In genomic region chr19:49807888-49808675, GRCh38 we compare ENCODE assay signal across 9 cellular contexts. TPM values are rescaled to one million over a fixed set of nuclear protein-coding genes. Genes with fewer than 3 reads are reported as not detected.
A peak's percentile ranks its signal among the peaks of the same experiment; 100 is the strongest.
DNase-seq lines count a peak whose midpoint lies in the region; ATAC-seq and TF ChIP-seq lines count a peak whose summit lies in the region.
"Had no signal": no experiment of that assay in that cellular context is flagged by ENCODE, and none has a peak within 500 bp of the region (broad histone marks: within the 10 kb centered on the region; RNA-seq: fewer than 3 reads in every experiment).

No MANE protein-coding gene starts in this region.

- H3K4me3 ChIP-seq in left lung = peak overlapping the region in 1 of 2 donors; percentile 76
- no peak overlapping the region for H3K4me3 ChIP-seq in thyroid gland (replicated peaks in 1 of 3)

- H3K36me3 Mint-ChIP-seq in activated T-cell treated with anti-CD3 and anti-CD28 coated beads, Interleukin-2, amount 50 U/mL, for 24 hours (ENCODE audit: low read depth) = peaks cover 45% of the 10 kb centered on the region
- peaks cover 13% of the 10 kb centered on the region for H3K36me3 Mint-ChIP-seq in activated naive CD8-positive, alpha-beta T cell treated with anti-CD3 and anti-CD28 coated beads, Interleukin-2, amount 50 U/mL, for 24 hours (ENCODE audit: low read depth)

- peak overlapping the region; percentile 23 for H3K4me3 Mint-ChIP-seq in activated T-cell treated with anti-CD3 and anti-CD28 coated beads, Interleukin-2, amount 50 U/mL, for 24 hours
- peak overlapping the region; percentile 78 for H3K4me3 Mint-ChIP-seq in activated naive CD8-positive, alpha-beta T cell treated with anti-CD3 and anti-CD28 coated beads, Interleukin-2, amount 50 U/mL, for 24 hours

- H3K27ac ChIP-seq in left lung (peak overlapping the region; percentile 79 to 83), thyroid gland (peak overlapping the region in 2 of 3 donors; percentile 71 to 72)

- H3K9me3 ChIP-seq in left lung (no peaks in the 10 kb centered on the region), thyroid gland (no peaks in the 10 kb centered on the region)

- TF ChIP-seq POLR2A in thyroid gland (IDR thresholded peaks at IDR 0.05) = no peak

- ATAC-seq in activated naive CD8-positive, alpha-beta T cell treated with anti-CD3 and anti-CD28 coated beads, Interleukin-2, amount 50 U/mL, for 24 hours = no peak
- no peak for ATAC-seq in left lung

- intact Hi-C loops in left lung (cut with DNase I) = no loop called here
- intact Hi-C loops in thyroid gland (cut with DNase I) = loop anchor here (5.0 kb wide), 1 partner anchor 49 kb away; no protein-coding TSS in a partner anchor

- H3K36me3 ChIP-seq in left lung (peaks cover 0 to 34% of the 10 kb centered on the region in 2 donors), thyroid gland (peaks cover 8 to 16% of the 10 kb centered on the region in 2 donors)

- no peaks in the 10 kb centered on the region for H3K9me3 Mint-ChIP-seq in activated T-cell treated with anti-CD3 and anti-CD28 coated beads, Interleukin-2, amount 50 U/mL, for 24 hours
- no peaks in the 10 kb centered on the region for H3K9me3 Mint-ChIP-seq in activated naive CD8-positive, alpha-beta T cell treated with anti-CD3 and anti-CD28 coated beads, Interleukin-2, amount 50 U/mL, for 24 hours

- H3K27ac Mint-ChIP-seq in activated T-cell treated with anti-CD3 and anti-CD28 coated beads, Interleukin-2, amount 50 U/mL, for 24 hours = no peak overlapping the region
- no peak overlapping the region for H3K27ac Mint-ChIP-seq in activated naive CD8-positive, alpha-beta T cell treated with anti-CD3 and anti-CD28 coated beads, Interleukin-2, amount 50 U/mL, for 24 hours

- H3K4me1 ChIP-seq in left lung (peaks cover 7 to 30% of the 10 kb centered on the region in 2 donors), thyroid gland (peaks cover 14 to 22% of the 10 kb centered on the region in 2 donors)

- WGBS in thyroid gland, 2 donors = 81 to 84% methylated on average over 21 of the region's 21 CpGs

- no peak for DNase-seq in activated T-cell treated with anti-CD3 and anti-CD28 coated beads, Interleukin-2, amount 50 U/mL, for 24 hours
- DNase-seq in activated T-cell treated with anti-CD3 and anti-CD28 coated beads for 4 hours (no peak), left lung (no peak), thyroid gland (no peak), hepatic stellate cell (ENCODE audit: low spot score) (no peak), HK-2 (ENCODE audit: unreplicated experiment) (no peak)
- no peak for DNase-seq in activated naive CD8-positive, alpha-beta T cell treated with anti-CD3 and anti-CD28 coated beads, Interleukin-2, amount 50 U/mL, for 24 hours
- DNase-seq in NK-92 treated with Interleukin-12 subunit alpha and Interleukin-12 subunit beta, amount 100 ng/mL, for 24 hours (lab: John Stamatoyannopoulos, UW) = no peak

- peaks cover 37% of the 10 kb centered on the region for H3K4me1 Mint-ChIP-seq in activated T-cell treated with anti-CD3 and anti-CD28 coated beads, Interleukin-2, amount 50 U/mL, for 24 hours (ENCODE audit: low read depth)
- H3K4me1 Mint-ChIP-seq in activated naive CD8-positive, alpha-beta T cell treated with anti-CD3 and anti-CD28 coated beads, Interleukin-2, amount 50 U/mL, for 24 hours = peaks cover 37% of the 10 kb centered on the region

- H3K27me3 ChIP-seq in left lung = no peaks in the 10 kb centered on the region
- no peaks in the 10 kb centered on the region for H3K27me3 ChIP-seq in thyroid gland

- no peaks in the 10 kb centered on the region for H3K27me3 Mint-ChIP-seq in activated T-cell treated with anti-CD3 and anti-CD28 coated beads, Interleukin-2, amount 50 U/mL, for 24 hours
- H3K27me3 Mint-ChIP-seq in activated naive CD8-positive, alpha-beta T cell treated with anti-CD3 and anti-CD28 coated beads, Interleukin-2, amount 50 U/mL, for 24 hours = no peaks in the 10 kb centered on the region

- TF ChIP-seq CTCF in left lung (IDR thresholded peaks at IDR 0.05) (no peak), thyroid gland (IDR thresholded peaks at IDR 0.05) (no peak)

RNA-seq across cellular contexts. Expression of gene FUZ, which starts 5.0 kb away (rescaled TPM):
- total RNA-seq in left lung (10 to 100 TPM; 15.3 to 19.5 TPM), thyroid gland (10 to 100 TPM; 20.1 to 40.1 (median 33.3) TPM)

RNA-seq across cellular contexts. Expression of gene MED25, which starts 10.0 kb away (rescaled TPM):
- total RNA-seq in left lung = 10 to 100 TPM; 52.1 to 57.1 TPM
- 10 to 100 TPM; 42.6 to 50.2 (median 44.9) TPM for total RNA-seq in thyroid gland

RNA-seq across cellular contexts. Expression of gene AP2A1, which starts 41.3 kb away (rescaled TPM):
- total RNA-seq in left lung (10 to 100 TPM; 84.9 to 87.6 TPM), thyroid gland (10 to 100 TPM; 48.4 to 77.6 (median 66.9) TPM)

RNA-seq across cellular contexts. Expression of gene PTOV1, which starts 42.9 kb away (rescaled TPM):
- total RNA-seq in left lung (100 to 1,000 TPM in 1 of 2 donors, 10 to 100 TPM in 1; 96.0 to 133 TPM), thyroid gland (100 to 1,000 TPM in 2 of 4 donors, 10 to 100 TPM in 2; 88.3 to 148 (median 98.9) TPM)

RNA-seq across cellular contexts. Expression of gene TSKS, which starts 45.0 kb away (rescaled TPM):
- total RNA-seq in left lung (under 1 TPM in 1 of 2 donors, not detected in 1; 0.39 TPM), thyroid gland (under 1 TPM in 2 of 4 donors, not detected in 2; 0.22 to 0.81 TPM)
- total RNA-seq: endothelial cell of umbilical vein had no signal
